In genomic region chr3:137866933-137867332, GRCh38 we compare ENCODE assay signal across 25 cellular contexts.
"Had no signal": no experiment of that assay in that cellular context is flagged by ENCODE, and none has a peak within 500 bp of the region (broad histone marks: within the 10 kb centered on the region; RNA-seq: fewer than 3 reads in every experiment).

No MANE protein-coding gene starts in this region.

- DNase-seq: activated CD4-positive, alpha-beta T cell treated with anti-CD3 and anti-CD28 coated beads, Interleukin-2, amount 50 U/mL, for 4 hours; activated CD8-positive, alpha-beta memory T cell treated with anti-CD3 and anti-CD28 coated beads for 24 hours; activated CD8-positive, alpha-beta memory T cell treated with anti-CD3 and anti-CD28 coated beads, Interleukin-2, amount 50 U/mL, for 4 hours; activated naive CD4-positive, alpha-beta T cell; activated T-cell treated with anti-CD3 and anti-CD28 coated beads, Interleukin-2, amount 50 U/mL, for 4 hours; adrenal gland; effector memory CD4-positive, alpha-beta T cell; esophagus squamous epithelium; heart left ventricle; left cardiac atrium; ovary; spleen; stimulated activated CD4-positive, alpha-beta T cell treated with anti-CD3 and anti-CD28 coated beads, Interleukin-4, amount 100 ng/mL, for 1 hour; stimulated activated naive CD4-positive, alpha-beta T cell; T-helper 9 cell; upper lobe of right lung had no signal

- H3K36me3 Mint-ChIP-seq: activated naive CD8-positive, alpha-beta T cell had no signal

- H3K36me3 ChIP-seq: adrenal gland, esophagus squamous epithelium, gastroesophageal sphincter, heart left ventricle, neutrophil, ovary, prostate gland, spleen, thoracic aorta, upper lobe of right lung had no signal

- ATAC-seq: activated T-cell treated with anti-CD3 and anti-CD28 coated beads, Interleukin-2, amount 50 U/mL, for 4 hours; gastroesophageal sphincter; heart left ventricle; left cardiac atrium; upper lobe of right lung had no signal

- H3K27me3 Mint-ChIP-seq: central memory CD8-positive, alpha-beta T cell had no signal

- H3K4me1 ChIP-seq: adrenal gland, esophagus squamous epithelium, gastroesophageal sphincter, heart left ventricle, prostate gland, spleen, upper lobe of right lung had no signal

- H3K9me3 ChIP-seq: adrenal gland, neutrophil, ovary, prostate gland, thoracic aorta, upper lobe of right lung had no signal

- H3K4me1 Mint-ChIP-seq: central memory CD8-positive, alpha-beta T cell; memory B cell; nephron had no signal

- H3K27ac Mint-ChIP-seq: activated naive CD8-positive, alpha-beta T cell; activated T-helper 2 cell treated with anti-CD3 and anti-CD28 coated beads, Interferon-gamma antibody, Interleukin-2, Interleukin-4, amounts not matched to agents 10 μg/mL and 5 μg/mL and 100 μg/mL, durations not matched to agents 14 hours and 24 hours and 36 hours; memory B cell; nephron had no signal

- H3K4me3 Mint-ChIP-seq: activated naive CD8-positive, alpha-beta T cell; activated T-cell treated with anti-CD3 and anti-CD28 coated beads, Interleukin-2, amount 50 U/mL, for 4 hours; central memory CD8-positive, alpha-beta T cell; memory B cell; nephron had no signal

- H3K4me3 ChIP-seq: adrenal gland, esophagus squamous epithelium, gastroesophageal sphincter, heart left ventricle, ovary, prostate gland, spleen, thoracic aorta, upper lobe of right lung had no signal

- H3K27me3 ChIP-seq: adrenal gland, gastroesophageal sphincter, neutrophil, ovary, upper lobe of right lung had no signal

- H3K27ac ChIP-seq: adrenal gland, esophagus squamous epithelium, gastroesophageal sphincter, heart left ventricle, neutrophil, ovary, prostate gland, spleen, thoracic aorta, upper lobe of right lung had no signal
